Comparison of ENCODE assay signal across 8 cellular contexts in the genomic region with DNA sequence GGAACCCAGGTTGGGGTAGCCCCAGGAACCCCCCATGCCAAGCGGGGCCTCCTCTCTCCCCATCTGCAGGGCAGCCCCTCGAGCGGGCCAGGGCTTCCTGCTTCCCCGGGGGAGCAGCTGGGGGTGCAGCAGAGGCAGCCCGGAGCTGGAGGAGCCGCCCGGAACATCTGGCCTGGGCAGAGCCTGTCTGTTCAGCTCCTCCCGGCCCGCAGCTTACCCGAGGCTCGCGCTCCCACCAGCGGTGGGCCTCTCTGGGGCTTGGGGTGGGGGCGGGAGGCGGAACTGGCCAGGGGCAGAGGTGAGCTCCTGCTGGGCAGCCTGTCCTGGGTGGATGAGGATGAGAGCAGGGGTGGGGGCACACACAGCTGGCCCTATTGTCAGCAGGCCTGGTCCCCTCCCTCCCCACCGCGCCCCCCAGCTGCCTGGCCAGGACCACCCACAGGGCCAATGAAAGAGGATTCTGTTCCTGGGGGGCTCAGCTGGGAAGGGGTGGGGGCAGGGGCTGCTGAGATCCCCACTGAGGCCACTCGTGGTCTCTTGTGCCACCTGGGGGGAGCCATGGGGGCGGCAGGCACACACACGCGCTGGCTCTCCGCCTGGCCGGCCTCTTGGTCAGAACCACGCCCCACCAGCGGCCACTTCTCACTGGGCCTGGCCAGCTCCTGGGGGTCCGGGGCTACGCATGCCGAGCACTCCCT. TPM values are rescaled to one million over a fixed set of nuclear protein-coding genes. Genes with fewer than 3 reads are reported as not detected.
DNase-seq lines count a peak whose midpoint lies in the region; ATAC-seq and TF ChIP-seq lines count a peak whose summit lies in the region.

No MANE protein-coding gene starts in this region.

- peak overlapping the region in 1 of 3 donors; percentile 17 for H3K4me3 Mint-ChIP-seq in T-cell
- peak overlapping the region in 1 of 10 donors; percentile 63 for H3K4me3 Mint-ChIP-seq in naive thymus-derived CD4-positive, alpha-beta T cell

- TF ChIP-seq POLR2A in heart left ventricle (IDR thresholded peaks at IDR 0.05) (no peak), tibial nerve (IDR thresholded peaks at IDR 0.05) (no peak)

- H3K9me3 ChIP-seq in heart left ventricle = no peaks in the 10 kb centered on the region
- H3K9me3 ChIP-seq in tibial nerve = no peaks in the 10 kb centered on the region
- H3K9me3 ChIP-seq in naive thymus-derived CD4-positive, alpha-beta T cell (ENCODE audit: control insufficient read depth in 2 of 3, low read length in 3 of 3) = no peaks in the 10 kb centered on the region

- peaks cover under 1 to 40% of the 10 kb centered on the region in 2 donors for H3K27me3 Mint-ChIP-seq in T-cell
- H3K27me3 Mint-ChIP-seq in naive thymus-derived CD4-positive, alpha-beta T cell = peaks cover 5 to 15% (median 9%) of the 10 kb centered on the region in 5 donors

- TF ChIP-seq CTCF in heart left ventricle (IDR thresholded peaks at IDR 0.05) = peak in 10 of 12 donors; percentile 16 to 45 (median 32)
- TF ChIP-seq CTCF in tibial nerve (IDR thresholded peaks at IDR 0.05) = peak in 3 of 5 experiments; percentile 12 to 26 (median 20)

- intact Hi-C loops in heart left ventricle (cut with DNase I) = loop anchor here in 2 of 10 donors (5.0 kb wide), 2 partner anchors 42 to 52 kb away; no protein-coding TSS in a partner anchor
- intact Hi-C loops in naive thymus-derived CD4-positive, alpha-beta T cell (cut with micrococcal nuclease) = no loop called here

- no peaks in the 10 kb centered on the region for H3K36me3 ChIP-seq in heart left ventricle
- H3K36me3 ChIP-seq in tibial nerve = no peaks in the 10 kb centered on the region
- H3K36me3 ChIP-seq in naive thymus-derived CD4-positive, alpha-beta T cell (ENCODE audit: control insufficient read depth in 2 of 3, insufficient read depth in 3 of 3, low read length in 3 of 3) = no peaks in the 10 kb centered on the region

- H3K9me3 Mint-ChIP-seq in T-cell = no peaks in the 10 kb centered on the region
- H3K9me3 Mint-ChIP-seq in naive thymus-derived CD4-positive, alpha-beta T cell = no peaks in the 10 kb centered on the region

- H3K4me3 ChIP-seq in heart left ventricle (peak overlapping the region in 7 of 12 donors; percentile 3 to 32 (median 8)), tibial nerve (peak overlapping the region in 2 of 4 donors; percentile 10 to 14)
- H3K4me3 ChIP-seq in naive thymus-derived CD4-positive, alpha-beta T cell (ENCODE audit: low read length) = no peak overlapping the region

- H3K36me3 Mint-ChIP-seq in T-cell = no peaks in the 10 kb centered on the region
- H3K36me3 Mint-ChIP-seq in naive thymus-derived CD4-positive, alpha-beta T cell = no peaks in the 10 kb centered on the region

- H3K27me3 ChIP-seq in heart left ventricle (peaks cover 0 to 26% (median 0%) of the 10 kb centered on the region in 9 donors), tibial nerve (no peaks in the 10 kb centered on the region)
- H3K27me3 ChIP-seq in naive thymus-derived CD4-positive, alpha-beta T cell (ENCODE audit: control insufficient read depth in 2 of 2, insufficient read depth in 2 of 2, low read length in 2 of 2) = peaks cover 6 to 14% of the 10 kb centered on the region in 2 donors

- TF ChIP-seq EP300 in tibial nerve (IDR thresholded peaks at IDR 0.05) = no peak

- H3K27ac ChIP-seq in heart left ventricle = peak overlapping the region in 2 of 12 donors; percentile 13 to 15
- H3K27ac ChIP-seq in tibial nerve = peak overlapping the region; percentile 21 to 82 (median 64)
- H3K27ac ChIP-seq in naive thymus-derived CD4-positive, alpha-beta T cell (ENCODE audit: low read depth, low read length) = no peak overlapping the region

- peak; percentile 45 for DNase-seq in NCI-H82 (lab: John Stamatoyannopoulos, UW)
- DNase-seq in NCI-H82 treated with DMSO at 0.1 percent for 48 hours (lab: John Stamatoyannopoulos, UW; ENCODE audit: unreplicated experiment) = no peak
- DNase-seq in T-cell = peak in 2 of 34 experiments; percentile 19 to 31
- peak in 1 of 5 donors; percentile 59 for DNase-seq in heart left ventricle
- DNase-seq in tibial nerve (ENCODE audit: low spot score in 2 of 2) = no peak
- DNase-seq in SK-N-DZ (ENCODE audit: low spot score) = no peak
- DNase-seq in naive thymus-derived CD4-positive, alpha-beta T cell = no peak
- no peak for DNase-seq in activated CD8-positive, alpha-beta memory T cell treated with anti-CD3 and anti-CD28 coated beads for 24 hours

- WGBS in heart left ventricle, 4 donors = 17 to 35% (median 24%) methylated on average over 7 to 28 of the region's 28 CpGs
- 5 to 17% methylated on average over 11 to 21 of the region's 28 CpGs for WGBS in tibial nerve, 2 donors

- ATAC-seq in T-cell (replicated peaks in 1 of 4) (peak; percentile 11 to 34 (median 25)), heart left ventricle (peak in 3 of 4 donors; percentile 11 to 32 (median 11))
- ATAC-seq in naive thymus-derived CD4-positive, alpha-beta T cell = no peak

- CTCF ChIA-PET in T-cell (lab: Charles Lee) = interaction anchor here (0.7 to 0.9 kb wide), 2 partner anchors 32 to 559 kb away, joined by 3 to 4 read pairs; no protein-coding TSS in a partner anchor
- CTCF ChIA-PET in naive thymus-derived CD4-positive, alpha-beta T cell (lab: Charles Lee) = interaction anchor here (1.2 kb wide), 1 partner anchor 138 kb away, joined by 3 read pairs; no protein-coding TSS in a partner anchor

- peaks cover 16 to 64% (median 50%) of the 10 kb centered on the region in 12 donors for H3K4me1 ChIP-seq in heart left ventricle
- H3K4me1 ChIP-seq in tibial nerve = peaks cover 8 to 67% (median 46%) of the 10 kb centered on the region in 4 donors
- peaks cover 0 to 25% of the 10 kb centered on the region in 2 donors for H3K4me1 ChIP-seq in naive thymus-derived CD4-positive, alpha-beta T cell (ENCODE audit: control insufficient read depth in 2 of 2, insufficient read depth in 2 of 2, low read length in 2 of 2)

- H3K27ac Mint-ChIP-seq in T-cell = no peak overlapping the region
- no peak overlapping the region for H3K27ac Mint-ChIP-seq in naive thymus-derived CD4-positive, alpha-beta T cell

- POLR2A ChIA-PET in T-cell (lab: Charles Lee) = interaction anchor here in 1 of 2 donors (0.5 kb wide), 1 partner anchor 31 kb away, joined by 4 read pairs; no protein-coding TSS in a partner anchor
- POLR2A ChIA-PET in naive thymus-derived CD4-positive, alpha-beta T cell (lab: Charles Lee) = no interaction called here

- peaks cover 0 to 13% (median 11%) of the 10 kb centered on the region in 3 donors for H3K4me1 Mint-ChIP-seq in T-cell
- H3K4me1 Mint-ChIP-seq in naive thymus-derived CD4-positive, alpha-beta T cell = peaks cover 0 to 9% (median 5%) of the 10 kb centered on the region in 7 donors

RNA-seq across cellular contexts. Expression of a gene that starts 34.7 kb away (rescaled TPM):
- under 1 TPM; 0.23 to 0.82 (median 0.33) TPM for total RNA-seq in T-cell
- total RNA-seq in heart left ventricle = 10 to 100 TPM in 3 of 9 donors, 1 to 10 TPM in 6; 6.0 to 19.6 (median 9.3) TPM
- 1 to 10 TPM; 7.6 to 8.5 TPM for polyA plus RNA-seq in heart left ventricle
- total RNA-seq in tibial nerve = 10 to 100 TPM; 15.1 to 38.7 (median 27.4) TPM
- 6.6 and 15.1 TPM in 2 replicates for polyA plus RNA-seq in SK-N-DZ (2014; cell fraction: cytosol; rRNA removed)
- 33.7 and 55.3 TPM in 2 replicates for polyA plus RNA-seq in SK-N-DZ (2014; cell fraction: nucleus; rRNA removed)
- total RNA-seq in naive thymus-derived CD4-positive, alpha-beta T cell = 1 to 10 TPM in 1 of 5 experiments, under 1 TPM in 3, not detected in 1; 0.05 to 3.8 (median 0.68) TPM
- not detected for polyA plus RNA-seq in naive thymus-derived CD4-positive, alpha-beta T cell
